Comparison of ENCODE assay signal across 8 cellular contexts in the genomic region with DNA sequence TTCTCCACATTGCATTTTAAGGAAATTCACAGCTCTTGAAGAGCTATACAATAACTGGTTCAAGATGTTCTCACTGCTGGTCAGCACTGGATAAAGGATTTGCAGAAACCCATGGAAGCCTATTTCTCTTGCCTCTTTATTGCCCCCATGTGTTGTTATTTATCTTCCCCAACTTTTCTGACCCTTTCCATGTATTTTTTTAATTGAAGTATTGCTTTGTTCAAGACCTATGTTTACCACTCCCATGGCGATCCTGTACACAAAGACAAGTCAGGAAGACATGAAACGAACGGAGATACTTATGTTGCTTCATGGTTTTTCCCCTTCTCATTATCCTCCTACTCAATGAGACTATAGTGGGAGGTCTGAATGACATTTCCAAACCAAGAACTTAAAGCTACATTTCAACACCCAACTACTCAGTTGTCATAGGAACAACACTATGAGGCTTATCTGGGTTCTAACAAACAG.
DNase-seq lines count a peak whose midpoint lies in the region; ATAC-seq and TF ChIP-seq lines count a peak whose summit lies in the region.

No MANE protein-coding gene starts in this region.

- no TSS peak for BruUV-seq in Calu3 (replicated peaks; lab: Mats Ljungman, UMichigan)

- H3K4me3 ChIP-seq in MG63: peak overlapping the region; percentile 77
- peak overlapping the region; percentile 45 to 58 for H3K4me3 ChIP-seq in cardiac fibroblast (replicated peaks in 1 of 2; ENCODE audit: low read depth in 2 of 2, low read length in 2 of 2)
- H3K4me3 ChIP-seq in endodermal cell (ENCODE audit: low read length): no peak overlapping the region

- DNase-seq in Calu3 (no peak), MG63 (no peak), cardiac fibroblast (ENCODE audit: low read depth in 2 of 2) (peak; percentile 68 to 69), nephron progenitor cell (no peak), NCI-H2029 (lab: John Stamatoyannopoulos, UW) (no peak), endodermal cell (no peak)

- H3K36me3 ChIP-seq in MG63 (peaks cover 71% of the 10 kb centered on the region), endodermal cell (ENCODE audit: control insufficient read depth, insufficient read depth, low read length) (peaks cover 12% of the 10 kb centered on the region)

- no peaks in the 10 kb centered on the region for H3K4me1 ChIP-seq in endodermal cell (ENCODE audit: control insufficient read depth, insufficient read depth, low read length)

- CTCF ChIA-PET in Calu3 (lab: Charles Lee): interaction anchor here (1.2 kb wide), 2 partner anchors 91 to 778 kb away, joined by 3 to 4 read pairs; partner anchors contain the start of gene ZNF674

- H3K27ac Mint-ChIP-seq in Calu3 (ENCODE audit: unreplicated experiment) (peak overlapping the region; percentile 97), nephron progenitor cell (no peak overlapping the region), endodermal cell (no peak overlapping the region)

- H3K36me3 Mint-ChIP-seq in Calu3 (ENCODE audit: insufficient read depth, unreplicated experiment) (peaks cover 95% of the 10 kb centered on the region), nephron progenitor cell (ENCODE audit: low read depth) (peaks cover 6% of the 10 kb centered on the region), endodermal cell (ENCODE audit: low read depth) (no peaks in the 10 kb centered on the region)

- H3K27me3 Mint-ChIP-seq in Calu3 (ENCODE audit: unreplicated experiment) (no peaks in the 10 kb centered on the region), nephron progenitor cell (ENCODE audit: low read depth, poor library complexity) (no peaks in the 10 kb centered on the region), endodermal cell (ENCODE audit: insufficient read depth) (no peaks in the 10 kb centered on the region)

- WGBS in endodermal cell (ENCODE audit: insufficient coverage in 1 of 2, insufficient read length in 1 of 2), 2 experiments: 66% methylated on average over 3 of the region's 3 CpGs; no CpG with 5 or more reads in 1 of the 2 experiments

- intact Hi-C loops in Calu3 (cut with micrococcal nuclease; ENCODE audit: unreplicated experiment): loop anchor here (10.0 kb wide), 1 partner anchor 608 kb away; no protein-coding TSS in a partner anchor

- no peak for ATAC-seq in HG02852 (IDR thresholded peaks at IDR 0.05; ENCODE audit: unreplicated experiment)
- ATAC-seq in GM18907 (IDR thresholded peaks at IDR 0.05; ENCODE audit: unreplicated experiment): no peak

- H3K9me3 ChIP-seq in MG63: no peaks in the 10 kb centered on the region
- no peaks in the 10 kb centered on the region for H3K9me3 ChIP-seq in endodermal cell (ENCODE audit: control insufficient read depth, low read length)

- TF ChIP-seq CTCF in Calu3 (IDR thresholded peaks at IDR 0.05; ENCODE audit: unreplicated experiment) (no peak), cardiac fibroblast (IDR thresholded peaks at IDR 0.05; ENCODE audit: low read depth, low read length) (no peak), nephron progenitor cell (IDR thresholded peaks at IDR 0.05) (no peak), endodermal cell (conservative IDR thresholded peaks at IDR 0.05) (no peak)

- H3K27me3 ChIP-seq in MG63: no peaks in the 10 kb centered on the region
- H3K27me3 ChIP-seq in endodermal cell (ENCODE audit: control insufficient read depth, insufficient read depth, low read length, poor library complexity, severe bottlenecking): no peaks in the 10 kb centered on the region

- H3K4me3 Mint-ChIP-seq in Calu3 (ENCODE audit: low read depth, unreplicated experiment) (peak overlapping the region; percentile 89), nephron progenitor cell (peak overlapping the region; percentile 32), endodermal cell (no peak overlapping the region)

- H3K4me1 Mint-ChIP-seq in Calu3 (ENCODE audit: low read depth, unreplicated experiment): peaks cover 25% of the 10 kb centered on the region
- H3K4me1 Mint-ChIP-seq in nephron progenitor cell: peaks cover 61% of the 10 kb centered on the region
- peaks cover 4% of the 10 kb centered on the region for H3K4me1 Mint-ChIP-seq in endodermal cell

- H3K9me3 Mint-ChIP-seq in Calu3 (ENCODE audit: low read depth, unreplicated experiment) (no peaks in the 10 kb centered on the region), nephron progenitor cell (peaks cover 10% of the 10 kb centered on the region), endodermal cell (peaks cover 15% of the 10 kb centered on the region)

- H3K9ac ChIP-seq in endodermal cell (ENCODE audit: extremely low read depth, low read length, poor library complexity, severe bottlenecking): no peak overlapping the region

- no peak overlapping the region for H3K27ac ChIP-seq in endodermal cell (ENCODE audit: low read depth, low read length)

Comparison
In these comparisons a context has a peak if more than half of its experiments do, and no peak if none do; other contexts are left out.
1. DNase-seq: peak in cardiac fibroblast (2 of 2); none in Calu3 (single experiment), MG63 (single experiment), nephron progenitor cell (single experiment), NCI-H2029 (single experiment) and endodermal cell (single experiment).